In the genomic region with DNA sequence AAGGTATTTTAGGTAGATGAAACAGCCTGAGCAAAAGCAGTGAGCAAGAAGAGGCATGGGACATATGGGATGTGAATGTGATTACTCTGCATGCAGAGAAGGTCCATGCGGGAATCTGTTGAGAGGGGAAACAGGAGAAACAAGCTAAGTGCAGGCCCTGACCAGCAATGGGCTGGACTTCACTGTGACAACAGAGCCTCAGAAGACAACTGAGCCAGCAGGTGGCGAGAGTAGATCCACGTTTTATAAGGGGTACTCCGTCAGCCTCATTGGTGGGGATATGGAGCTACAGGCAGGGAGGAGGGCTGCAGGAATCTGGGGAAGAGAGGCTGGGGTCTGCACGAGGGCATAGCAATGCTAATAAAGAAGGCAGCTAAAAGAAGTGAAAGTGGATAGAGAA, we compare ENCODE assay signal across 15 cellular contexts.
DNase-seq lines count a peak whose midpoint lies in the region; ATAC-seq and TF ChIP-seq lines count a peak whose summit lies in the region.
"Had no signal": no experiment of that assay in that cellular context is flagged by ENCODE, and none has a peak within 500 bp of the region (broad histone marks: within the 10 kb centered on the region; RNA-seq: fewer than 3 reads in every experiment).

No MANE protein-coding gene starts in this region.

- no peaks in the 10 kb centered on the region for H3K9me3 ChIP-seq in CD8-positive, alpha-beta memory T cell (ENCODE audit: low read length)
- no peaks in the 10 kb centered on the region for H3K9me3 ChIP-seq in left ventricle myocardium inferior (replicated peaks)
- H3K9me3 ChIP-seq: adrenal gland had no signal

- H3K27ac ChIP-seq in VCaP (no peak overlapping the region), left ventricle myocardium inferior (replicated peaks) (no peak overlapping the region)
- H3K27ac ChIP-seq in CD8-positive, alpha-beta memory T cell (ENCODE audit: low read depth, low read length), result no peak overlapping the region
- H3K27ac ChIP-seq: adrenal gland had no signal

- CTCF ChIA-PET in CD8-positive, alpha-beta memory T cell (lab: Charles Lee), result no interaction called here

- H3K4me3 Mint-ChIP-seq in CD8-positive, alpha-beta memory T cell, result no peak overlapping the region
- H3K4me3 Mint-ChIP-seq: activated T-cell treated with anti-CD3 and anti-CD28 coated beads, Interleukin-2, amount 50 U/mL, for 24 hours; B cell had no signal

- POLR2A ChIA-PET in CD8-positive, alpha-beta memory T cell (lab: Charles Lee), result no interaction called here

- ATAC-seq in stimulated activated naive CD8-positive, alpha-beta T cell treated with anti-CD3 and anti-CD28 coated beads, Interleukin-15, Interleukin-2, amounts not matched to agents 100 U/mL and 50 U/mL, for 24 hours, result no peak

- peak overlapping the region in 2 of 8 donors; percentile 1 to 91 for H3K27ac Mint-ChIP-seq in CD8-positive, alpha-beta memory T cell
- H3K27ac Mint-ChIP-seq: activated T-cell treated with anti-CD3 and anti-CD28 coated beads, Interleukin-2, amount 50 U/mL, for 24 hours; B cell had no signal

- H3K27me3 Mint-ChIP-seq in CD8-positive, alpha-beta memory T cell, result no peaks in the 10 kb centered on the region
- H3K27me3 Mint-ChIP-seq: activated T-cell treated with anti-CD3 and anti-CD28 coated beads, Interleukin-2, amount 50 U/mL, for 24 hours; B cell had no signal

- no peaks in the 10 kb centered on the region for H3K27me3 ChIP-seq in CD8-positive, alpha-beta memory T cell (ENCODE audit: insufficient read depth, low read length, poor library complexity, severe bottlenecking)
- no peaks in the 10 kb centered on the region for H3K27me3 ChIP-seq in left ventricle myocardium inferior (ENCODE audit: low read depth)
- H3K27me3 ChIP-seq: adrenal gland had no signal

- no peaks in the 10 kb centered on the region for H3K36me3 ChIP-seq in CD8-positive, alpha-beta memory T cell (ENCODE audit: insufficient read depth, low read length)
- H3K36me3 ChIP-seq in left ventricle myocardium inferior, result no peaks in the 10 kb centered on the region
- H3K36me3 ChIP-seq: adrenal gland had no signal

- in situ Hi-C loops in ACHN (cut with HindIII; ENCODE audit: low pct_ligation_motif_present, low pct_unique_long_range_greater_than_20kb, low sequenced_read_pairs), result no loop called here

- H3K4me1 ChIP-seq in CD8-positive, alpha-beta memory T cell (ENCODE audit: insufficient read depth, low read length), result no peaks in the 10 kb centered on the region
- H3K4me1 ChIP-seq in left ventricle myocardium inferior, result no peaks in the 10 kb centered on the region
- H3K4me1 ChIP-seq: adrenal gland had no signal

- DNase-seq in ACHN, result peak; percentile 5
- peak; percentile 2 for DNase-seq in HT-29 (ENCODE audit: low spot score)
- DNase-seq in islet precursor cell, result peak; percentile 75
- no peak for DNase-seq in GM10266 (ENCODE audit: extremely low spot score)
- DNase-seq in stimulated activated naive CD8-positive, alpha-beta T cell treated with anti-CD3 and anti-CD28 coated beads, Interleukin-15, Interleukin-2, amounts not matched to agents 100 U/mL and 50 U/mL, for 24 hours, result no peak
- no peak for DNase-seq in CD8-positive, alpha-beta memory T cell
- DNase-seq in left ventricle myocardium inferior, result no peak
- DNase-seq: activated CD4-positive, alpha-beta T cell treated with anti-CD3 and anti-CD28 coated beads for 1 hour; activated T-cell treated with anti-CD3 and anti-CD28 coated beads, Interleukin-2, amount 50 U/mL, for 24 hours; adrenal gland; Kasumi-1; kidney; NCI-H2029 had no signal

- no peak overlapping the region for H3K4me3 ChIP-seq in CD8-positive, alpha-beta memory T cell (ENCODE audit: low read length)
- no peak overlapping the region for H3K4me3 ChIP-seq in left ventricle myocardium inferior
- H3K4me3 ChIP-seq: adrenal gland had no signal

- no peaks in the 10 kb centered on the region for H3K4me1 Mint-ChIP-seq in CD8-positive, alpha-beta memory T cell
- H3K4me1 Mint-ChIP-seq: B cell had no signal

- peaks cover 0 to 2% (median 0%) of the 10 kb centered on the region in 3 donors for H3K36me3 Mint-ChIP-seq in CD8-positive, alpha-beta memory T cell

- H3K9me3 Mint-ChIP-seq in CD8-positive, alpha-beta memory T cell, result no peaks in the 10 kb centered on the region
- H3K9me3 Mint-ChIP-seq: activated T-cell treated with anti-CD3 and anti-CD28 coated beads, Interleukin-2, amount 50 U/mL, for 24 hours had no signal

- TF ChIP-seq CTCF in VCaP (conservative IDR thresholded peaks at IDR 0.05), result peak; percentile 54; the same call in 1 of the 2 replicates
- no peak for TF ChIP-seq CTCF in GM10266 (IDR thresholded peaks at IDR 0.05; ENCODE audit: control insufficient read depth, insufficient read depth, low read depth, missing control alignments)
- TF ChIP-seq CTCF in left ventricle myocardium inferior (IDR thresholded peaks at IDR 0.05; ENCODE audit: borderline replicate concordance), result no peak

- intact Hi-C loops in left ventricle myocardium inferior (cut with micrococcal nuclease), result no loop called here

Comparison
In these comparisons a context has a peak if more than half of its experiments do, and no peak if none do; other contexts are left out.
1. DNase-seq: peak in ACHN (single experiment), HT-29 (single experiment) and islet precursor cell (single experiment); none in GM10266 (single experiment), stimulated activated naive CD8-positive, alpha-beta T cell treated with anti-CD3 and anti-CD28 coated beads, Interleukin-15, Interleukin-2, amounts not matched to agents 100 U/mL and 50 U/mL, for 24 hours (single experiment), CD8-positive, alpha-beta memory T cell (0 of 5) and left ventricle myocardium inferior (single experiment).